ENCODE assay signal across 10 cellular contexts in genomic region chr3:12658593-12659058, GRCh38. TPM values are rescaled to one million over a fixed set of nuclear protein-coding genes. Genes with fewer than 3 reads are reported as not detected.
DNase-seq lines count a peak whose midpoint lies in the region; ATAC-seq and TF ChIP-seq lines count a peak whose summit lies in the region.
"Had no signal": no experiment of that assay in that cellular context is flagged by ENCODE, and none has a peak within 500 bp of the region (broad histone marks: within the 10 kb centered on the region; RNA-seq: fewer than 3 reads in every experiment).

No MANE protein-coding gene starts in this region.

- peaks cover 54% of the 10 kb centered on the region for H3K4me1 Mint-ChIP-seq in stimulated activated effector memory CD8-positive, alpha-beta T cell treated with anti-CD3 and anti-CD28 coated beads, Interleukin-12 subunit alpha, Interleukin-12 subunit beta, amount 100 ng/mL, for 72 hours

- no peaks in the 10 kb centered on the region for H3K27me3 ChIP-seq in SJCRH30

- H3K4me3 Mint-ChIP-seq in stimulated activated effector memory CD8-positive, alpha-beta T cell treated with anti-CD3 and anti-CD28 coated beads, Interleukin-12 subunit alpha, Interleukin-12 subunit beta, amount 100 ng/mL, for 72 hours: peak overlapping the region; percentile 33

- no peaks in the 10 kb centered on the region for H3K9me3 Mint-ChIP-seq in stimulated activated effector memory CD8-positive, alpha-beta T cell treated with anti-CD3 and anti-CD28 coated beads, Interleukin-12 subunit alpha, Interleukin-12 subunit beta, amount 100 ng/mL, for 72 hours
- H3K9me3 Mint-ChIP-seq: central memory CD8-positive, alpha-beta T cell had no signal

- peak; percentile 19 for ATAC-seq in stimulated activated effector memory CD8-positive, alpha-beta T cell treated with anti-CD3 and anti-CD28 coated beads, Interleukin-12 subunit alpha, Interleukin-12 subunit beta, amount 100 ng/mL, for 72 hours
- ATAC-seq in HG03045 (IDR thresholded peaks at IDR 0.05; ENCODE audit: unreplicated experiment): no peak

- peak overlapping the region; percentile 21 for H3K27ac Mint-ChIP-seq in stimulated activated effector memory CD8-positive, alpha-beta T cell treated with anti-CD3 and anti-CD28 coated beads, Interleukin-12 subunit alpha, Interleukin-12 subunit beta, amount 100 ng/mL, for 72 hours

- peak overlapping the region; percentile 45 for H3K27ac ChIP-seq in SJCRH30

- no peaks in the 10 kb centered on the region for H3K36me3 ChIP-seq in SJCRH30

- no peak for TF ChIP-seq CTCF in fibroblast of mammary gland (conservative IDR thresholded peaks at IDR 0.05; ENCODE audit: control insufficient read depth, insufficient read depth, low read depth, low read length)

- H3K4me1 ChIP-seq in SJCRH30: peaks cover 25% of the 10 kb centered on the region

- H3K36me3 Mint-ChIP-seq in stimulated activated effector memory CD8-positive, alpha-beta T cell treated with anti-CD3 and anti-CD28 coated beads, Interleukin-12 subunit alpha, Interleukin-12 subunit beta, amount 100 ng/mL, for 72 hours: peaks cover 41% of the 10 kb centered on the region

- H3K4me3 ChIP-seq in SJCRH30: no peak overlapping the region
- no peak overlapping the region for H3K4me3 ChIP-seq in fibroblast of mammary gland (ENCODE audit: control insufficient read depth, low read depth, low read length)

- no peaks in the 10 kb centered on the region for H3K9me3 ChIP-seq in SJCRH30 (replicated peaks)

- DNase-seq in GM04503 (ENCODE audit: low read depth) (peak; percentile 98), SJCRH30 (peak in 1 of 2 experiments; percentile 27), fibroblast of mammary gland (ENCODE audit: low read depth) (peak; percentile 87), NCI-H2227 treated with DMSO at 0.1 percent for 48 hours (lab: John Stamatoyannopoulos, UW) (no peak), iPS-NIHi11 (ENCODE audit: low spot score) (no peak)
- no peak for DNase-seq in stimulated activated effector memory CD8-positive, alpha-beta T cell treated with anti-CD3 and anti-CD28 coated beads, Interleukin-12 subunit alpha, Interleukin-12 subunit beta, amount 100 ng/mL, for 72 hours (ENCODE audit: low spot score in 2 of 2)
- DNase-seq in stimulated activated naive CD4-positive, alpha-beta T cell treated with Interleukin-2 at 50 U/mL for 16 hours (lab: John Stamatoyannopoulos, UW): no peak
- DNase-seq: NCI-H1930 had no signal

RNA-seq across cellular contexts. Expression of gene RAF1, which starts 5.3 kb away (rescaled TPM):
- total RNA-seq in SJCRH30 (2014; rRNA removed; shearing (Covaris generic)): 125 and 129 TPM in 2 replicates

Comparison
In these comparisons a context has a peak if more than half of its experiments do, and no peak if none do; other contexts are left out.
1. DNase-seq: peak in GM04503 (single experiment) and fibroblast of mammary gland (single experiment); none in stimulated activated effector memory CD8-positive, alpha-beta T cell treated with anti-CD3 and anti-CD28 coated beads, Interleukin-12 subunit alpha, Interleukin-12 subunit beta, amount 100 ng/mL, for 72 hours (0 of 2), NCI-H2227 treated with DMSO at 0.1 percent for 48 hours (single experiment), stimulated activated naive CD4-positive, alpha-beta T cell treated with Interleukin-2 at 50 U/mL for 16 hours (single experiment) and iPS-NIHi11 (single experiment).